ENCODE assay signal across 8 cellular contexts in genomic region chr2:29115797-29116781, GRCh38. TPM values are rescaled to one million over a fixed set of nuclear protein-coding genes. Genes with fewer than 3 reads are reported as not detected.
DNase-seq lines count a peak whose midpoint lies in the region; ATAC-seq, FAIRE-seq and TF ChIP-seq lines count a peak whose summit lies in the region.

No MANE protein-coding gene starts in this region.

- TF ChIP-seq POLR2A in A549 (IDR thresholded peaks at IDR 0.05; ENCODE audit: low read length) (peak; percentile 38), adrenal gland (IDR thresholded peaks at IDR 0.05) (no peak), uterus (IDR thresholded peaks at IDR 0.05) (no peak)

- POLR2A ChIA-PET in A549 (lab: Yijun Ruan, JAX) = interaction anchor here (0.7 to 9.0 kb wide), 3 partner anchors 9 to 131 kb away, joined by 3 to 122 read pairs (median 24); no protein-coding TSS in a partner anchor

- no peaks in the 10 kb centered on the region for H3K9me3 Mint-ChIP-seq in progenitor cell of endocrine pancreas (ENCODE audit: low read depth)

- no peaks in the 10 kb centered on the region for H3K27me3 ChIP-seq in adrenal gland
- H3K27me3 ChIP-seq in uterus = no peaks in the 10 kb centered on the region

- H3K27ac Mint-ChIP-seq in progenitor cell of endocrine pancreas = peak overlapping the region; percentile 84

- H3K27me3 Mint-ChIP-seq in progenitor cell of endocrine pancreas = peaks cover 29% of the 10 kb centered on the region

- FAIRE-seq in A549 (lab: Jason Lieb, UNC) = peak; percentile 78

- 1% methylated on average over 31 of the region's 53 CpGs for whole genome bisulfite sequencing in A549 (ENCODE audit: missing lambda C conversion rate)
- WGBS in adrenal gland, 4 donors = 9 to 30% (median 15%) methylated on average over 18 to 53 of the region's 53 CpGs

- H3K4me3 Mint-ChIP-seq in progenitor cell of endocrine pancreas (ENCODE audit: low read depth) = peak overlapping the region; percentile 86

- peak; percentile 60 to 82 for DNase-seq in A549 (ENCODE audit: low read depth in 1 of 2, low spot score in 1 of 2)
- peak; percentile 45 for DNase-seq in SKM-1 (lab: John Stamatoyannopoulos, UW; ENCODE audit: unreplicated experiment)
- peak; percentile 37 to 82 (median 60) for DNase-seq in adrenal gland
- DNase-seq in left ventricle myocardium superior = peak; percentile 73
- peak; percentile 17 for DNase-seq in progenitor cell of endocrine pancreas (ENCODE audit: low spot score, unreplicated experiment)
- peak; percentile 65 to 76 for DNase-seq in uterus

- peak overlapping the region; percentile 83 for H3K4me2 ChIP-seq in A549

- peaks cover 5% of the 10 kb centered on the region for H3K4me1 Mint-ChIP-seq in progenitor cell of endocrine pancreas (ENCODE audit: low read depth)

- CTCF ChIA-PET in A549 (lab: Yijun Ruan, JAX) = interaction anchor here (0.6 to 6.5 kb wide), 4 partner anchors 10 to 1030 kb away, joined by 3 to 36 read pairs (median 8); no protein-coding TSS in a partner anchor

- ATAC-seq in A549 (peak; percentile 57 to 65), GM18520 (IDR thresholded peaks at IDR 0.05; ENCODE audit: unreplicated experiment) (peak; percentile 10), HG03175 (IDR thresholded peaks at IDR 0.05; ENCODE audit: unreplicated experiment) (peak; percentile 44), left ventricle myocardium superior (peak; percentile 30)

- H3K27ac ChIP-seq in A549 (peak overlapping the region; percentile 98 to 99), adrenal gland (peak overlapping the region in 4 of 5 donors; percentile 51 to 93 (median 78)), uterus (peak overlapping the region; percentile 87)

- H3K9me3 ChIP-seq in A549 (no peaks in the 10 kb centered on the region), adrenal gland (replicated peaks in 1 of 3) (no peaks in the 10 kb centered on the region), uterus (no peaks in the 10 kb centered on the region)

- no peak for TF ChIP-seq EP300 in A549 (IDR thresholded peaks at IDR 0.05)

- no peaks in the 10 kb centered on the region for H3K36me3 Mint-ChIP-seq in progenitor cell of endocrine pancreas (ENCODE audit: insufficient read depth)

- H3K4me3 ChIP-seq in A549 (peak overlapping the region; percentile 79), adrenal gland (peak overlapping the region; percentile 16 to 84 (median 21)), uterus (peak overlapping the region; percentile 60 to 65)

- H3K4me1 ChIP-seq in A549 (peaks cover 74% of the 10 kb centered on the region), adrenal gland (replicated peaks in 1 of 2) (peaks cover 5 to 32% of the 10 kb centered on the region in 2 donors), uterus (no peaks in the 10 kb centered on the region)

- TF ChIP-seq CTCF in A549 (IDR thresholded peaks at IDR 0.05) (no peak), adrenal gland (IDR thresholded peaks at IDR 0.05) (no peak), progenitor cell of endocrine pancreas (IDR thresholded peaks at IDR 0.05; ENCODE audit: unreplicated experiment) (no peak), uterus (IDR thresholded peaks at IDR 0.05) (no peak)

- intact Hi-C loops in adrenal gland (cut with DNase I) = no loop called here
- intact Hi-C loops in left ventricle myocardium superior (cut with micrococcal nuclease) = no loop called here
- intact Hi-C loops in uterus (cut with DNase I; ENCODE audit: low total_unique reads) = no loop called here

- no peak; a peak in 1 of 5 replicates for TF ChIP-seq RAD21 in A549 (conservative IDR thresholded peaks at IDR 0.05 in 1 of 2, IDR thresholded peaks at IDR 0.05 in 1 of 2)

- H3K36me3 ChIP-seq in adrenal gland (replicated peaks in 1 of 2) (no peaks in the 10 kb centered on the region), uterus (no peaks in the 10 kb centered on the region)

TF ChIP-seq in A549, 52 proteins besides CTCF, POLR2A, EP300 and RAD21 (continues in another document):
- peak; percentile 91 to 96; a peak in 3 of 4 replicates for TF ChIP-seq CEBPB (IDR thresholded peaks at IDR 0.05)
- peak; percentile 93 for TF ChIP-seq USF2 (IDR thresholded peaks at IDR 0.05)
- peak; percentile 73; the same call in 1 of the 2 replicates for TF ChIP-seq TP53 (CRISPR knock-in tag; IDR thresholded peaks at IDR 0.05)
- no peak for TF ChIP-seq RARB (CRISPR knock-in tag; IDR thresholded peaks at IDR 0.05)
- TF ChIP-seq ELK1 (IDR thresholded peaks at IDR 0.05; ENCODE audit: low read depth, low read length) = no peak
- TF ChIP-seq RNF2 (IDR thresholded peaks at IDR 0.05; ENCODE audit: borderline replicate concordance, low read depth) = 0 out of 2 replicates have a peak, but pooled peaks have one; percentile 51
- no peak for TF ChIP-seq HOXA7 (CRISPR knock-in tag; IDR thresholded peaks at IDR 0.05)
- no peak for TF ChIP-seq CHD2 (IDR thresholded peaks at IDR 0.05; ENCODE audit: low read length, partially characterized antibody)
- peak; percentile 27; the same call in 1 of the 3 replicates for TF ChIP-seq BCL3 (IDR thresholded peaks at IDR 0.05)
- 0 out of 2 replicates have a peak, but pooled peaks have one; percentile 47 for TF ChIP-seq HDAC2 (IDR thresholded peaks at IDR 0.05)
- TF ChIP-seq MAX (IDR thresholded peaks at IDR 0.05) = peak; percentile 70
- peak; percentile 43 for TF ChIP-seq MAFK (IDR thresholded peaks at IDR 0.05; ENCODE audit: partially characterized antibody)
- TF ChIP-seq JUN (IDR thresholded peaks at IDR 0.05) = peak; percentile 7 to 88
- TF ChIP-seq HOXB5 (CRISPR knock-in tag; IDR thresholded peaks at IDR 0.05) = no peak
- TF ChIP-seq PHF8 (IDR thresholded peaks at IDR 0.05; ENCODE audit: borderline replicate concordance, low read depth) = peak; percentile 75
- no peak for TF ChIP-seq FOSL2 (IDR thresholded peaks at IDR 0.05)
- 0 out of 2 replicates have a peak, but pooled peaks have one; percentile 19 for TF ChIP-seq FOSL2 (CRISPR knock-in tag; IDR thresholded peaks at IDR 0.05)
- no peak for TF ChIP-seq TFCP2L1 (CRISPR knock-in tag; IDR thresholded peaks at IDR 0.05)
- TF ChIP-seq ATOH8 (CRISPR knock-in tag; IDR thresholded peaks at IDR 0.05; ENCODE audit: low read depth) = peak; percentile 61; the same call in 1 of the 2 replicates

RNA-seq across cellular contexts. Expression of gene CLIP4, which starts 0.9 kb away (rescaled TPM):
- polyA plus RNA-seq in A549 (2011; rRNA removed) = 77.2 and 99.1 TPM in 2 replicates
- polyA plus RNA-seq in A549 (2012; cell fraction: cytosol; rRNA removed) = 13.0 and 13.3 TPM in 2 replicates
- 16.3 and 25.3 TPM in 2 replicates for polyA plus RNA-seq in A549 (2012; cell fraction: nucleus; rRNA removed)
- polyA plus RNA-seq in A549 (2017; fragmentation: RNase III; extraction: RNeasy Plus Mini Kit Qiagen cat#74134 plus additional on column Dnase treatment) = 38.6 to 53.6 TPM (median 51.1 TPM) in 3 replicates
- 70.3 and 94.6 TPM in 2 replicates for polyA minus RNA-seq in A549 (2011; rRNA and poly(A)+ RNA removed)
- total RNA-seq in adrenal gland = 10 to 100 TPM; 13.2 to 30.5 (median 19.1) TPM
- 10 to 100 TPM in 1 of 3 donors, 1 to 10 TPM in 2; 6.1 to 12.3 (median 7.3) TPM for polyA plus RNA-seq in adrenal gland
- 31.4 TPM for total RNA-seq in left ventricle myocardium superior
- 13.7 and 16.0 TPM in 2 replicates for total RNA-seq in progenitor cell of endocrine pancreas
- total RNA-seq in uterus = 10 to 100 TPM; 24.1 to 48.7 (median 40.1) TPM

RNA-seq across cellular contexts. Expression of gene PCARE, which starts 41.8 kb away (rescaled TPM):
- polyA plus RNA-seq in A549 (2011; rRNA removed) (not detected in 2 replicates), A549 (2017; fragmentation: RNase III; extraction: RNeasy Plus Mini Kit Qiagen cat#74134 plus additional on column Dnase treatment) (not detected in 3 replicates), adrenal gland (under 1 TPM; 0.02 to 0.08 (median 0.03) TPM)
- polyA plus RNA-seq in A549 (2012; cell fraction: cytosol; rRNA removed) = not detected in 2 replicates
- not detected in 2 replicates for polyA plus RNA-seq in A549 (2012; cell fraction: nucleus; rRNA removed)
- polyA minus RNA-seq in A549 (2011; rRNA and poly(A)+ RNA removed) = not detected in 2 replicates
- total RNA-seq in adrenal gland (under 1 TPM in 1 of 8 donors, not detected in 7; 0.17 TPM), left ventricle myocardium superior (0.84 TPM), progenitor cell of endocrine pancreas (not detected in 2 replicates), uterus (not detected)

Comparison
In these comparisons a context has a peak if more than half of its experiments do, and no peak if none do; other contexts are left out.
1. Peak in every context shown above with its lines: DNase-seq, ATAC-seq, H3K4me3 ChIP-seq and H3K27ac ChIP-seq.
2. ATAC-seq: peak in every context shown above with its lines; median percentile 61 in A549; 44 in HG03175; 30 in left ventricle myocardium superior; 10 in GM18520.
3. DNase-seq: peak in every context shown above with its lines; median percentile 73 in left ventricle myocardium superior; 71 in A549; 70 in uterus; 60 in adrenal gland; 45 in SKM-1; 17 in progenitor cell of endocrine pancreas.
4. H3K4me3 ChIP-seq: peak in every context shown above with its lines; median percentile 79 in A549; 62 in uterus; 21 in adrenal gland.